ENCODE assay signal across 1 cellular context in genomic region chr13:79869326-79869725, GRCh38.
TF ChIP-seq lines count a peak whose summit lies in the region.

No MANE protein-coding gene starts in this region.

TF ChIP-seq in IMR-90, 13 proteins besides CTCF, POLR2A, EP300 and RAD21 (continued from another document):
- no peak for TF ChIP-seq RCOR1 (IDR thresholded peaks at IDR 0.05; ENCODE audit: insufficient replicate concordance, low read length)
- TF ChIP-seq MAFK (IDR thresholded peaks at IDR 0.05; ENCODE audit: low read depth, low read length): no peak
- no peak for TF ChIP-seq NFE2L2 (IDR thresholded peaks at IDR 0.05; ENCODE audit: low read depth, low read length)
- no peak for TF ChIP-seq MAZ (IDR thresholded peaks at IDR 0.05; ENCODE audit: borderline replicate concordance, low read depth, low read length)
- no peak for TF ChIP-seq MXI1 (IDR thresholded peaks at IDR 0.05; ENCODE audit: borderline replicate concordance, low read depth, low read length)
